15 cellular contexts compared by ENCODE assay signal in genomic region chrX:16788477-16788876, GRCh38. TPM values are rescaled to one million over a fixed set of nuclear protein-coding genes. Genes with fewer than 3 reads are reported as not detected.
DNase-seq lines count a peak whose midpoint lies in the region; ATAC-seq and TF ChIP-seq lines count a peak whose summit lies in the region.
"Had no signal": no experiment of that assay in that cellular context is flagged by ENCODE, and none has a peak within 500 bp of the region (broad histone marks: within the 10 kb centered on the region; RNA-seq: fewer than 3 reads in every experiment).

No MANE protein-coding gene starts in this region.

- H3K9me2 ChIP-seq in PC-3 (replicated peaks; ENCODE audit: low read length), result no peaks in the 10 kb centered on the region

- H3K4me1 Mint-ChIP-seq in stimulated activated naive CD8-positive, alpha-beta T cell treated with anti-CD3 and anti-CD28 coated beads, Interleukin-15, Interleukin-2, amounts not matched to agents 100 ng/mL and 50 ng/mL, for 24 hours (ENCODE audit: low read depth), result peaks cover 17% of the 10 kb centered on the region

- H3K4me3 ChIP-seq in PC-3 (ENCODE audit: low read length) (peak overlapping the region; percentile 79; the same call in 1 of the 2 replicates), body of pancreas (no peak overlapping the region), H7 (ENCODE audit: insufficient read depth, low read depth, low read length) (no peak overlapping the region)
- H3K4me3 ChIP-seq: mucosa of descending colon had no signal

- H3K4me3 Mint-ChIP-seq in stimulated activated naive CD8-positive, alpha-beta T cell treated with anti-CD3 and anti-CD28 coated beads, Interleukin-15, Interleukin-2, amounts not matched to agents 100 ng/mL and 50 ng/mL, for 24 hours, result peak overlapping the region; percentile 84
- H3K4me3 Mint-ChIP-seq: dendritic cell treated with granulocyte-macrophage colony-stimulating factor and Interleukin-4, amounts not matched to agents 40 ng/mL and 50 ng/mL, for 4 days had no signal

- peaks cover 64% of the 10 kb centered on the region for H3K79me2 ChIP-seq in PC-3 (ENCODE audit: low read length)

- no peak overlapping the region for H3K27ac ChIP-seq in PC-3 (ENCODE audit: low read length)
- H3K27ac ChIP-seq in body of pancreas, result no peak overlapping the region
- H3K27ac ChIP-seq: KMS-11 had no signal

- H3K27me3 Mint-ChIP-seq in stimulated activated naive CD8-positive, alpha-beta T cell treated with anti-CD3 and anti-CD28 coated beads, Interleukin-15, Interleukin-2, amounts not matched to agents 100 ng/mL and 50 ng/mL, for 24 hours, result no peaks in the 10 kb centered on the region
- H3K27me3 Mint-ChIP-seq: activated CD4-positive, alpha-beta T cell treated with anti-CD3 and anti-CD28 coated beads, Interleukin-2, amount 10 ng/mL, durations not matched to agents 7 days and 5 days; dendritic cell treated with granulocyte-macrophage colony-stimulating factor and Interleukin-4, amounts not matched to agents 40 ng/mL and 50 ng/mL, for 4 days had no signal

- no peak overlapping the region for H3K9ac ChIP-seq in PC-3 (ENCODE audit: low read length)

- peaks cover 29% of the 10 kb centered on the region for H4K20me1 ChIP-seq in PC-3 (ENCODE audit: low read length)

- no peak for ATAC-seq in stimulated activated naive CD8-positive, alpha-beta T cell treated with anti-CD3 and anti-CD28 coated beads, Interleukin-15, Interleukin-2, amounts not matched to agents 100 U/mL and 50 U/mL, for 24 hours
- ATAC-seq in PC-3 (no peak), body of pancreas (no peak)
- ATAC-seq: activated naive CD4-positive, alpha-beta T cell treated with anti-CD3 and anti-CD28 coated beads, Interleukin-2, amount 50 U/mL, for 72 hours; mucosa of descending colon had no signal

- BruUV-seq in PC-3 (replicated peaks; lab: Mats Ljungman, UMichigan), result no TSS peak

- no peaks in the 10 kb centered on the region for H3K9me3 Mint-ChIP-seq in stimulated activated naive CD8-positive, alpha-beta T cell treated with anti-CD3 and anti-CD28 coated beads, Interleukin-15, Interleukin-2, amounts not matched to agents 100 ng/mL and 50 ng/mL, for 24 hours
- H3K9me3 Mint-ChIP-seq: activated CD4-positive, alpha-beta T cell treated with anti-CD3 and anti-CD28 coated beads, Interleukin-2, amount 10 ng/mL, durations not matched to agents 7 days and 5 days; activated naive CD4-positive, alpha-beta T cell treated with anti-CD3 and anti-CD28 coated beads, Interleukin-2, amount 50 U/mL, for 72 hours; dendritic cell treated with granulocyte-macrophage colony-stimulating factor and Interleukin-4, amounts not matched to agents 40 ng/mL and 50 ng/mL, for 4 days had no signal

- CTCF ChIA-PET in PC-3 (lab: Charles Lee), result no interaction called here

- no peak for TF ChIP-seq CTCF in PC-3 (conservative IDR thresholded peaks at IDR 0.05; ENCODE audit: low read depth, low read length)
- TF ChIP-seq CTCF in body of pancreas (IDR thresholded peaks at IDR 0.05), result no peak

- H3K36me3 ChIP-seq in PC-3 (ENCODE audit: low read depth, low read length) (peaks cover 19% of the 10 kb centered on the region; the same call in 1 of the 2 replicates), body of pancreas (replicated peaks in 1 of 2; ENCODE audit: insufficient read depth in 1 of 2, low read depth in 2 of 2) (no peaks in the 10 kb centered on the region), H7 (replicated peaks; ENCODE audit: control insufficient read depth, insufficient read depth, low read length) (peaks cover 7% of the 10 kb centered on the region)

- intact Hi-C loops in PC-3 (cut with micrococcal nuclease), result no loop called here
- intact Hi-C loops in body of pancreas (cut with DNase I), result loop anchor here (10.0 kb wide), 1 partner anchor 64 kb away; no protein-coding TSS in a partner anchor

- peaks cover 13% of the 10 kb centered on the region for H3K36me3 Mint-ChIP-seq in stimulated activated naive CD8-positive, alpha-beta T cell treated with anti-CD3 and anti-CD28 coated beads, Interleukin-15, Interleukin-2, amounts not matched to agents 100 ng/mL and 50 ng/mL, for 24 hours (ENCODE audit: low read depth)

- peak overlapping the region; percentile 80 for H3K4me2 ChIP-seq in PC-3 (ENCODE audit: low read length)

- peak overlapping the region; percentile 58 for H3K27ac Mint-ChIP-seq in stimulated activated naive CD8-positive, alpha-beta T cell treated with anti-CD3 and anti-CD28 coated beads, Interleukin-15, Interleukin-2, amounts not matched to agents 100 ng/mL and 50 ng/mL, for 24 hours
- H3K27ac Mint-ChIP-seq: activated naive CD4-positive, alpha-beta T cell treated with anti-CD3 and anti-CD28 coated beads, Interleukin-2, amount 50 U/mL, for 72 hours; dendritic cell treated with granulocyte-macrophage colony-stimulating factor and Interleukin-4, amounts not matched to agents 40 ng/mL and 50 ng/mL, for 4 days had no signal

- no peaks in the 10 kb centered on the region for H3F3A ChIP-seq in PC-3 (ENCODE audit: low read length, unreplicated experiment)

- no peak for TF ChIP-seq POLR2A in body of pancreas (IDR thresholded peaks at IDR 0.05)

- POLR2A ChIA-PET in PC-3 (lab: Charles Lee; ENCODE audit: unreplicated experiment), result interaction anchor here (0.6 kb wide), 1 partner anchor 9 kb away, joined by 4 read pairs; no protein-coding TSS in a partner anchor

- no peak overlapping the region for H2AFZ ChIP-seq in PC-3 (ENCODE audit: low read length)

- DNase-seq in stimulated activated naive CD8-positive, alpha-beta T cell treated with anti-CD3 and anti-CD28 coated beads, Interleukin-15, Interleukin-2, amounts not matched to agents 100 U/mL and 50 U/mL, for 24 hours, result no peak
- DNase-seq in PC-3 (no peak), fibroblast of gingiva (ENCODE audit: low read depth) (peak; percentile 21), OCI-M1 (lab: John Stamatoyannopoulos, UW) (no peak), body of pancreas (no peak), NCI-H446 treated with DMSO at 0.1 percent for 48 hours (lab: John Stamatoyannopoulos, UW) (no peak), H7 (no peak)
- DNase-seq: activated CD4-positive, alpha-beta T cell treated with anti-CD3 and anti-CD28 coated beads, Interleukin-2, amount 10 ng/mL, durations not matched to agents 7 days and 5 days; GF-D8; mucosa of descending colon; NCI-H2081 treated with DMSO at 0.1 percent for 48 hours had no signal

- peaks cover 8% of the 10 kb centered on the region for H3K4me1 ChIP-seq in PC-3 (ENCODE audit: insufficient read depth, low read length)
- H3K4me1 ChIP-seq in body of pancreas, result peaks cover 4% of the 10 kb centered on the region

- H3K27me3 ChIP-seq in PC-3 (ENCODE audit: low read length), result no peaks in the 10 kb centered on the region
- H3K27me3 ChIP-seq in body of pancreas, result no peaks in the 10 kb centered on the region
- H3K27me3 ChIP-seq in H7 (ENCODE audit: control insufficient read depth, insufficient read depth, low read length), result no peaks in the 10 kb centered on the region

- H3K9me3 ChIP-seq in PC-3 (ENCODE audit: low read length) (no peaks in the 10 kb centered on the region), body of pancreas (no peaks in the 10 kb centered on the region)
- H3K9me3 ChIP-seq: mucosa of descending colon had no signal

- WGBS in body of pancreas, 2 donors, result 54 to 56% methylated on average over 4 to 5 of the region's 5 CpGs

RNA-seq across cellular contexts. Expression of gene TXLNG, which starts 2.2 kb away (rescaled TPM):
- 17.1 and 18.9 TPM in 2 replicates for total RNA-seq in PC-3 (2014; rRNA removed)
- total RNA-seq in body of pancreas, result 10 to 100 TPM; 10.9 to 12.9 TPM
- 35.6 and 43.2 TPM in 2 replicates for total RNA-seq in H7 (2014; rRNA removed; shearing (Covaris generic))
